In genomic region chr10:25487266-25487665, GRCh38 we compare ENCODE assay signal across 21 cellular contexts.
DNase-seq lines count a peak whose midpoint lies in the region; FAIRE-seq and TF ChIP-seq lines count a peak whose summit lies in the region.
"Had no signal": no experiment of that assay in that cellular context is flagged by ENCODE, and none has a peak within 500 bp of the region (broad histone marks: within the 10 kb centered on the region; RNA-seq: fewer than 3 reads in every experiment).

No MANE protein-coding gene starts in this region.

- POLR2A ChIA-PET in endothelial cell of umbilical vein (lab: Charles Lee) = no interaction called here

- H4K20me1 ChIP-seq in endothelial cell of umbilical vein (replicated peaks; ENCODE audit: control insufficient read depth, extremely low read depth, insufficient read depth, low read length) = no peaks in the 10 kb centered on the region
- H4K20me1 ChIP-seq: BLaER1 had no signal

- H3K4me1 ChIP-seq in endothelial cell of umbilical vein (ENCODE audit: control insufficient read depth, extremely low read depth, insufficient read depth, low read length) (peaks cover 2% of the 10 kb centered on the region), ovary (ENCODE audit: insufficient read depth) (no peaks in the 10 kb centered on the region)
- H3K4me1 ChIP-seq: BE2C, BLaER1 had no signal

- no peak overlapping the region for H3K27ac ChIP-seq in endothelial cell of umbilical vein (ENCODE audit: insufficient read depth, low read depth, low read length)
- H3K27ac ChIP-seq in ovary = no peak overlapping the region
- H3K27ac ChIP-seq: 22Rv1, A549, BLaER1 had no signal

- CTCF ChIA-PET in endothelial cell of umbilical vein (lab: Charles Lee) = interaction anchor here (1.0 kb wide), 1 partner anchor 9 kb away, joined by 5 read pairs; no protein-coding TSS in a partner anchor

- dilution Hi-C loops in endothelial cell of umbilical vein (cut with MboI; ENCODE audit: extremely low pct_ligation_motif_present, low sequenced_read_pairs) = no loop called here

- no peaks in the 10 kb centered on the region for H3K27me3 ChIP-seq in endothelial cell of umbilical vein (ENCODE audit: control insufficient read depth in 2 of 2, insufficient read depth in 2 of 2, low read length in 2 of 2)
- no peaks in the 10 kb centered on the region for H3K27me3 ChIP-seq in ovary
- H3K27me3 ChIP-seq: BE2C, BLaER1 had no signal

- FAIRE-seq in endothelial cell of umbilical vein (lab: Jason Lieb, UNC) = no peak
- FAIRE-seq: A549, GM12878, GM12892, GM18507 had no signal

- H2AFZ ChIP-seq in endothelial cell of umbilical vein (ENCODE audit: low read depth, low read length) = no peak overlapping the region

- DNase-seq in G401 (ENCODE audit: low spot score) (peak; percentile 61), cerebellar cortex (ENCODE audit: low spot score) (peak; percentile 60), endothelial cell of umbilical vein (ENCODE audit: low read depth, low spot score) (peak; percentile 14), ovary (no peak), AML-193 (lab: John Stamatoyannopoulos, UW) (no peak)
- DNase-seq: BE2C; CD4-positive, alpha-beta memory T cell; CD4-positive, CD25-positive, alpha-beta regulatory T cell; CD8-positive, alpha-beta memory T cell; COR-L47; DMS 273 treated with DMSO at 0.1 percent for 48 hours; DMS153; DMS53; DMS79 treated with DMSO at 0.1 percent for 48 hours; GDM1 had no signal

- H3K36me3 ChIP-seq in endothelial cell of umbilical vein (ENCODE audit: control insufficient read depth in 2 of 2, extremely low read depth in 1 of 2, insufficient read depth in 2 of 2, low read length in 2 of 2) (no peaks in the 10 kb centered on the region), ovary (no peaks in the 10 kb centered on the region)
- H3K36me3 ChIP-seq: BE2C, BLaER1 had no signal

- intact Hi-C loops in endothelial cell of umbilical vein (cut with micrococcal nuclease) = no loop called here
- intact Hi-C loops in ovary (cut with DNase I) = no loop called here

- no TSS peak for BruUV-seq in endothelial cell of umbilical vein (replicated peaks; lab: Mats Ljungman, UMichigan)

- TF ChIP-seq CTCF in endothelial cell of umbilical vein (IDR thresholded peaks at IDR 0.05; ENCODE audit: extremely low read depth in 1 of 2, insufficient read depth in 1 of 2, low read depth in 1 of 2, low read length in 2 of 2) (no peak), ovary (IDR thresholded peaks at IDR 0.05) (no peak)

- H3K9me3 ChIP-seq in endothelial cell of umbilical vein (replicated peaks; ENCODE audit: control insufficient read depth, insufficient read depth, low read length) (no peaks in the 10 kb centered on the region), ovary (no peaks in the 10 kb centered on the region)
- H3K9me3 ChIP-seq: A549, BE2C had no signal

- TF ChIP-seq POLR2A in endothelial cell of umbilical vein (IDR thresholded peaks at IDR 0.05; ENCODE audit: low read depth, low read length) = no peak
- no peak for TF ChIP-seq POLR2A in ovary (IDR thresholded peaks at IDR 0.05)

- no peaks in the 10 kb centered on the region for H3K79me2 ChIP-seq in endothelial cell of umbilical vein (ENCODE audit: control insufficient read depth, insufficient read depth, low read length)

- TF ChIP-seq EP300 in ovary (IDR thresholded peaks at IDR 0.05) = no peak

- 73 to 76% (median 75%) methylated on average over 5 of the region's 5 CpGs for WGBS in ovary, 3 donors

- no peak overlapping the region for H3K4me2 ChIP-seq in endothelial cell of umbilical vein (ENCODE audit: insufficient read depth, low read length)
- H3K4me2 ChIP-seq: A549, BLaER1 had no signal

- H3K9me1 ChIP-seq in endothelial cell of umbilical vein (replicated peaks; ENCODE audit: control insufficient read depth, extremely low read depth, insufficient read depth, low read length) = no peaks in the 10 kb centered on the region

- in situ Hi-C loops in G401 (cut with HindIII; ENCODE audit: low sequenced_read_pairs) = no loop called here

- H3K4me3 ChIP-seq in endothelial cell of umbilical vein (replicated peaks in 1 of 3; ENCODE audit: insufficient read depth in 1 of 3, low read depth in 1 of 3, low read length in 3 of 3) = no peak overlapping the region
- no peak overlapping the region for H3K4me3 ChIP-seq in ovary
- H3K4me3 ChIP-seq: A549, BLaER1, GM12878 had no signal

- no peak overlapping the region for H3K9ac ChIP-seq in endothelial cell of umbilical vein (replicated peaks; ENCODE audit: extremely low read depth, insufficient read depth, low read length)
- H3K9ac ChIP-seq: BLaER1 had no signal

TF ChIP-seq in endothelial cell of umbilical vein, 7 proteins besides CTCF, POLR2A, EP300 and RAD21:
- no peak for TF ChIP-seq JUN (IDR thresholded peaks at IDR 0.05; ENCODE audit: borderline replicate concordance, insufficient read depth, insufficient read length, low read depth)
- TF ChIP-seq POLR2AphosphoS5 (IDR thresholded peaks at IDR 0.05; ENCODE audit: insufficient read depth, low read depth, low read length) = no peak
- TF ChIP-seq GATA2 (IDR thresholded peaks at IDR 0.05; ENCODE audit: insufficient read depth, insufficient read length, low read depth, low read length) = no peak
- TF ChIP-seq FOS (IDR thresholded peaks at IDR 0.05; ENCODE audit: borderline replicate concordance, insufficient read depth, low read length) = no peak
- TF ChIP-seq, protein P1, sequence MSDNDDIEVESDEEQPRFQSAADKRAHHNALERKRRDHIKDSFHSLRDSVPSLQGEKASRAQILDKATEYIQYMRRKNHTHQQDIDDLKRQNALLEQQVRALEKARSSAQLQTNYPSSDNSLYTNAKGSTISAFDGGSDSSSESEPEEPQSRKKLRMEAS (IDR thresholded peaks at IDR 0.05; ENCODE audit: insufficient read depth, insufficient read length) = no peak
- no peak for TF ChIP-seq MYC (IDR thresholded peaks at IDR 0.05; ENCODE audit: low read depth, low read length)
- no peak for TF ChIP-seq EZH2 (IDR thresholded peaks at IDR 0.05; ENCODE audit: borderline replicate concordance, low read depth, low read length, severe bottlenecking)

Comparison
In these comparisons a context has a peak if more than half of its experiments do, and no peak if none do; other contexts are left out.
1. DNase-seq: peak in G401 (single experiment), cerebellar cortex (single experiment) and endothelial cell of umbilical vein (single experiment); none in ovary (0 of 5) and AML-193 (0 of 2).